ENCODE assay signal across 1 cellular context in the genomic region with DNA sequence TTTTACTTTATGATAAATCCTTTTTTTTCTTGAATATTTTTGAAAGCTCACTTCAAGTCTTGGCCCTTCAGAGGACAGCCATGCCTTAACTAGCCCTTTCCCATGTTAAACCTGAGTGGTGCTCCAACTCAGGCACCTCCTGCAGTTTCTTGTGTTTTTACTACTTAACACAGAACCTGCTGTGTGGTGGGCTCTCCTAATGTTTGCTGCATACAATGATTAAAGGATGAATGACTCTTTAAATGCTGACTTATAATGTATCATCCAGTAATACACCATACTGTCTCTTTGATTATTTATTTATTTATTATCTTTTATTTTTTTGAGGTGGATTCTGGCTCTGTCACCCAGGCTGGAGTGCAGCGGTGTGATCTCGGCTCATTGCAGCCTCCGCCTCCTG.
TF ChIP-seq lines count a peak whose summit lies in the region.

No MANE protein-coding gene starts in this region.

TF ChIP-seq in HCT116, 20 proteins besides CTCF, POLR2A, EP300 and RAD21:
- TF ChIP-seq, protein P1, sequence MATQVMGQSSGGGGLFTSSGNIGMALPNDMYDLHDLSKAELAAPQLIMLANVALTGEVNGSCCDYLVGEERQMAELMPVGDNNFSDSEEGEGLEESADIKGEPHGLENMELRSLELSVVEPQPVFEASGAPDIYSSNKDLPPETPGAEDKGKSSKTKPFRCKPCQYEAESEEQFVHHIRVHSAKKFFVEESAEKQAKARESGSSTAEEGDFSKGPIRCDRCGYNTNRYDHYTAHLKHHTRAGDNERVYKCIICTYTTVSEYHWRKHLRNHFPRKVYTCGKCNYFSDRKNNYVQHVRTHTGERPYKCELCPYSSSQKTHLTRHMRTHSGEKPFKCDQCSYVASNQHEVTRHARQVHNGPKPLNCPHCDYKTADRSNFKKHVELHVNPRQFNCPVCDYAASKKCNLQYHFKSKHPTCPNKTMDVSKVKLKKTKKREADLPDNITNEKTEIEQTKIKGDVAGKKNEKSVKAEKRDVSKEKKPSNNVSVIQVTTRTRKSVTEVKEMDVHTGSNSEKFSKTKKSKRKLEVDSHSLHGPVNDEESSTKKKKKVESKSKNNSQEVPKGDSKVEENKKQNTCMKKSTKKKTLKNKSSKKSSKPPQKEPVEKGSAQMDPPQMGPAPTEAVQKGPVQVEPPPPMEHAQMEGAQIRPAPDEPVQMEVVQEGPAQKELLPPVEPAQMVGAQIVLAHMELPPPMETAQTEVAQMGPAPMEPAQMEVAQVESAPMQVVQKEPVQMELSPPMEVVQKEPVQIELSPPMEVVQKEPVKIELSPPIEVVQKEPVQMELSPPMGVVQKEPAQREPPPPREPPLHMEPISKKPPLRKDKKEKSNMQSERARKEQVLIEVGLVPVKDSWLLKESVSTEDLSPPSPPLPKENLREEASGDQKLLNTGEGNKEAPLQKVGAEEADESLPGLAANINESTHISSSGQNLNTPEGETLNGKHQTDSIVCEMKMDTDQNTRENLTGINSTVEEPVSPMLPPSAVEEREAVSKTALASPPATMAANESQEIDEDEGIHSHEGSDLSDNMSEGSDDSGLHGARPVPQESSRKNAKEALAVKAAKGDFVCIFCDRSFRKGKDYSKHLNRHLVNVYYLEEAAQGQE (IDR thresholded peaks at IDR 0.05; ENCODE audit: low read depth) = no peak
- TF ChIP-seq EZH2 (IDR thresholded peaks at IDR 0.05) (no peak), YY1 (IDR thresholded peaks at IDR 0.05; ENCODE audit: extremely low read depth, insufficient replicate concordance, low read depth, low read length) (no peak), SRF (IDR thresholded peaks at IDR 0.05; ENCODE audit: low read depth) (no peak), ZNF274 (IDR thresholded peaks at IDR 0.05; ENCODE audit: low read depth, low read length) (no peak), EZH2phosphoT487 (IDR thresholded peaks at IDR 0.05; ENCODE audit: borderline replicate concordance) (no peak), TCF7L2 (IDR thresholded peaks at IDR 0.05; ENCODE audit: borderline replicate concordance, extremely low read depth, insufficient read depth, insufficient read length) (no peak), SIN3A (IDR thresholded peaks at IDR 0.05; ENCODE audit: low read depth) (no peak), POLR2AphosphoS5 (IDR thresholded peaks at IDR 0.05; ENCODE audit: low read depth, low read length) (no peak), CEBPB (IDR thresholded peaks at IDR 0.05; ENCODE audit: low read depth) (no peak), EGR1 (IDR thresholded peaks at IDR 0.05; ENCODE audit: low read depth) (no peak)
- TF ChIP-seq, protein P2, sequence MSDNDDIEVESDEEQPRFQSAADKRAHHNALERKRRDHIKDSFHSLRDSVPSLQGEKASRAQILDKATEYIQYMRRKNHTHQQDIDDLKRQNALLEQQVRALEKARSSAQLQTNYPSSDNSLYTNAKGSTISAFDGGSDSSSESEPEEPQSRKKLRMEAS (IDR thresholded peaks at IDR 0.05) = no peak
- TF ChIP-seq, protein P3, sequence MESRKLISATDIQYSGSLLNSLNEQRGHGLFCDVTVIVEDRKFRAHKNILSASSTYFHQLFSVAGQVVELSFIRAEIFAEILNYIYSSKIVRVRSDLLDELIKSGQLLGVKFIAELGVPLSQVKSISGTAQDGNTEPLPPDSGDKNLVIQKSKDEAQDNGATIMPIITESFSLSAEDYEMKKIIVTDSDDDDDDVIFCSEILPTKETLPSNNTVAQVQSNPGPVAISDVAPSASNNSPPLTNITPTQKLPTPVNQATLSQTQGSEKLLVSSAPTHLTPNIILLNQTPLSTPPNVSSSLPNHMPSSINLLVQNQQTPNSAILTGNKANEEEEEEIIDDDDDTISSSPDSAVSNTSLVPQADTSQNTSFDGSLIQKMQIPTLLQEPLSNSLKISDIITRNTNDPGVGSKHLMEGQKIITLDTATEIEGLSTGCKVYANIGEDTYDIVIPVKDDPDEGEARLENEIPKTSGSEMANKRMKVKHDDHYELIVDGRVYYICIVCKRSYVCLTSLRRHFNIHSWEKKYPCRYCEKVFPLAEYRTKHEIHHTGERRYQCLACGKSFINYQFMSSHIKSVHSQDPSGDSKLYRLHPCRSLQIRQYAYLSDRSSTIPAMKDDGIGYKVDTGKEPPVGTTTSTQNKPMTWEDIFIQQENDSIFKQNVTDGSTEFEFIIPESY (IDR thresholded peaks at IDR 0.05; ENCODE audit: extremely low read depth, insufficient replicate concordance, low read length) = no peak
- TF ChIP-seq, protein P4, sequence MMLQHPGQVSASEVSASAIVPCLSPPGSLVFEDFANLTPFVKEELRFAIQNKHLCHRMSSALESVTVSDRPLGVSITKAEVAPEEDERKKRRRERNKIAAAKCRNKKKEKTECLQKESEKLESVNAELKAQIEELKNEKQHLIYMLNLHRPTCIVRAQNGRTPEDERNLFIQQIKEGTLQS (IDR thresholded peaks at IDR 0.05) = no peak
